ENCODE assay signal across 16 cellular contexts in the genomic region with DNA sequence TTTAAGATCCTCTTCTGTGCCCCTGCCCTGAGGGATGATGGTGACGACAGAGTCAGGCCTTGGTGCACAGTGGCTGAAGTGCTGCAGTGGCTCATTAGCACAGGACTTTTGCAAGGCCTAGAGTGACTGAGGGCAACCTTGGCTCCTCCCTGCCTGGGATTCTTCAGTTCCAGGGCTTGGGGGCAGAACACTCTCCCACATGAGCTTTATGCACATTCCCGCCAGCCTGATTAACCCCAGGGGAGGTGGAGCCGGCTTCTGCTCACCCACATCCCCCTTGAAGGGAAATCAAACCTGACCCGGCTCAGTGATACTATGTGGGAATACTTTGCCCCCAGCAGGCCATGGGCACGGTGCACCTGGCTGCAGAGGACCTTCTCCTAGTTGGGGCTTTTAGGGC.
DNase-seq lines count a peak whose midpoint lies in the region; TF ChIP-seq lines count a peak whose summit lies in the region.
"Had no signal": no experiment of that assay in that cellular context is flagged by ENCODE, and none has a peak within 500 bp of the region (broad histone marks: within the 10 kb centered on the region; RNA-seq: fewer than 3 reads in every experiment).

No MANE protein-coding gene starts in this region.

- H3K14ac ChIP-seq in H9 (ENCODE audit: insufficient read depth, low read length), result peak overlapping the region; percentile 40; the same call in 1 of the 2 replicates

- no peak overlapping the region for H3K9ac ChIP-seq in H9 (ENCODE audit: extremely low read depth, insufficient read length, low read length)
- no peak overlapping the region for H3K9ac ChIP-seq in endodermal cell (ENCODE audit: extremely low read depth, low read length, poor library complexity, severe bottlenecking)
- H3K9ac ChIP-seq: BLaER1 had no signal

- H3K23me2 ChIP-seq in H9 (ENCODE audit: insufficient read length, low read depth, low read length, poor library complexity, severe bottlenecking), result no peaks in the 10 kb centered on the region

- no peak overlapping the region for H3K4me2 ChIP-seq in H9 (ENCODE audit: insufficient read depth, insufficient read length, low read length)
- H3K4me2 ChIP-seq: BLaER1 had no signal

- no peaks in the 10 kb centered on the region for H4K20me1 ChIP-seq in H9 (ENCODE audit: control insufficient read depth, insufficient read depth, insufficient read length)
- H4K20me1 ChIP-seq: BLaER1 had no signal

- H2AK5ac ChIP-seq in H9 (ENCODE audit: insufficient read length, low read length), result no peak overlapping the region

- no peak overlapping the region for H3T11ph ChIP-seq in H9 (ENCODE audit: low read length)

- H3K18ac ChIP-seq in H9 (ENCODE audit: insufficient read length, low read depth, low read length), result no peak overlapping the region

- no peak overlapping the region for H3K56ac ChIP-seq in H9 (ENCODE audit: insufficient read length, low read depth, low read length)

- intact Hi-C loops in dorsolateral prefrontal cortex (cut with DNase I), result no loop called here

- H3K4me1 Mint-ChIP-seq in H9 (peaks cover 43% of the 10 kb centered on the region in 2 experiments), endodermal cell (peaks cover 41% of the 10 kb centered on the region)
- H3K4me1 Mint-ChIP-seq: CD14-positive monocyte; CD4-positive, alpha-beta memory T cell had no signal

- H3K4me3 ChIP-seq in endodermal cell (ENCODE audit: low read length) (no peak overlapping the region), dorsolateral prefrontal cortex (no peak overlapping the region)
- H3K4me3 ChIP-seq: BLaER1 had no signal

- H3K79me2 ChIP-seq in H9 (ENCODE audit: insufficient read depth, low read length), result peaks cover 3% of the 10 kb centered on the region; the same call in 1 of the 2 replicates

- H2BK5ac ChIP-seq in H9 (ENCODE audit: insufficient read length, low read length), result no peak overlapping the region

- H3K4ac ChIP-seq in H9 (ENCODE audit: low read depth, low read length), result no peak overlapping the region

- peaks cover 4% of the 10 kb centered on the region; the same call in 1 of the 2 replicates for H3K4me1 ChIP-seq in H9 (ENCODE audit: insufficient read depth, low read length)
- H3K4me1 ChIP-seq in endodermal cell (ENCODE audit: control insufficient read depth, insufficient read depth, low read length), result peaks cover 13% of the 10 kb centered on the region
- H3K4me1 ChIP-seq: BLaER1 had no signal

- H2BK12ac ChIP-seq in H9 (ENCODE audit: insufficient read length, low read depth, low read length), result no peak overlapping the region

- no peaks in the 10 kb centered on the region for H3K27me3 Mint-ChIP-seq in H9 (ENCODE audit: low read depth)
- H3K27me3 Mint-ChIP-seq in endodermal cell (ENCODE audit: insufficient read depth), result no peaks in the 10 kb centered on the region
- H3K27me3 Mint-ChIP-seq: CD4-positive, alpha-beta memory T cell had no signal

- no peak overlapping the region for H4K91ac ChIP-seq in H9 (ENCODE audit: insufficient read length, low read depth, low read length)

- H3K27ac Mint-ChIP-seq in H9, result peak overlapping the region in 2 of 3 experiments; percentile 63 to 83; a peak in 2 of 7 replicates
- H3K27ac Mint-ChIP-seq in endodermal cell, result peak overlapping the region; percentile 65
- H3K27ac Mint-ChIP-seq: CD14-positive monocyte; CD4-positive, alpha-beta memory T cell had no signal

- no peaks in the 10 kb centered on the region for H3K9me3 ChIP-seq in H9 (ENCODE audit: control insufficient read depth, low read depth, low read length)
- H3K9me3 ChIP-seq in endodermal cell (ENCODE audit: control insufficient read depth, low read length), result no peaks in the 10 kb centered on the region
- H3K9me3 ChIP-seq: BLaER1 had no signal

- DNase-seq in ELF-1 (ENCODE audit: low read depth, low spot score) (peak; percentile 83), H9 (peak; percentile 36), endodermal cell (peak; percentile 61), left kidney (ENCODE audit: low read depth, low spot score) (peak; percentile 50), NCI-H2196 (lab: John Stamatoyannopoulos, UW; ENCODE audit: unreplicated experiment) (no peak), GF-D8 (lab: John Stamatoyannopoulos, UW) (no peak), NCI-H2227 treated with DMSO at 0.1 percent for 48 hours (lab: John Stamatoyannopoulos, UW) (no peak), dorsolateral prefrontal cortex (no peak)
- DNase-seq: 8988T; CD4-positive, alpha-beta memory T cell; DMS79 treated with DMSO at 0.1 percent for 48 hours; GOT3; HCEC 1CT had no signal

- no CpG with 5 or more reads among the region's 5 CpGs for WGBS in H9 (ENCODE audit: extremely low coverage, insufficient read length, low lambda C conversion rate)
- 66 to 92% methylated on average over 3 to 5 of the region's 5 CpGs for WGBS in endodermal cell (ENCODE audit: insufficient coverage in 1 of 2, insufficient read length in 1 of 2), 2 experiments

- H3K36me3 ChIP-seq in endodermal cell (ENCODE audit: control insufficient read depth, insufficient read depth, low read length), result peaks cover 13% of the 10 kb centered on the region
- H3K36me3 ChIP-seq: BLaER1 had no signal

- no peaks in the 10 kb centered on the region for H3K27me3 ChIP-seq in H9 (ENCODE audit: insufficient read depth, low read length)
- no peaks in the 10 kb centered on the region for H3K27me3 ChIP-seq in endodermal cell (ENCODE audit: control insufficient read depth, insufficient read depth, low read length, poor library complexity, severe bottlenecking)
- no peaks in the 10 kb centered on the region for H3K27me3 ChIP-seq in dorsolateral prefrontal cortex
- H3K27me3 ChIP-seq: BLaER1 had no signal

- H2BK20ac ChIP-seq in H9 (ENCODE audit: low read depth, low read length, poor library complexity, severe bottlenecking), result no peak overlapping the region

- H3K27ac ChIP-seq in H9 (ENCODE audit: insufficient read length, low read depth, low read length) (no peak overlapping the region), endodermal cell (ENCODE audit: low read depth, low read length) (no peak overlapping the region), dorsolateral prefrontal cortex (no peak overlapping the region)
- H3K27ac ChIP-seq: BLaER1, HL-60 had no signal

- no peaks in the 10 kb centered on the region for H3K79me1 ChIP-seq in H9 (ENCODE audit: insufficient read depth, low read depth, low read length, poor library complexity, severe bottlenecking)

- H2BK120ac ChIP-seq in H9 (ENCODE audit: low read depth, low read length, poor library complexity, severe bottlenecking), result no peak overlapping the region

- H3K4me3 Mint-ChIP-seq in H9 (no peak overlapping the region), endodermal cell (no peak overlapping the region)
- H3K4me3 Mint-ChIP-seq: CD14-positive monocyte; CD4-positive, alpha-beta memory T cell had no signal

- H3K23ac ChIP-seq in H9 (ENCODE audit: insufficient read length, low read depth, low read length), result no peak overlapping the region

- TF ChIP-seq CTCF in H9 (conservative IDR thresholded peaks at IDR 0.05), result no peak
- no peak for TF ChIP-seq CTCF in endodermal cell (conservative IDR thresholded peaks at IDR 0.05)
- no peak for TF ChIP-seq CTCF in dorsolateral prefrontal cortex (IDR thresholded peaks at IDR 0.05 in 54 of 56, conservative IDR thresholded peaks at IDR 0.05 in 2 of 56; ENCODE audit: low read depth in 1 of 56, partially characterized antibody in 56 of 56)

- H2AFZ ChIP-seq in H9 (ENCODE audit: low read length), result no peak overlapping the region

- H3K9me3 Mint-ChIP-seq in H9, result no peaks in the 10 kb centered on the region
- peaks cover 3% of the 10 kb centered on the region for H3K9me3 Mint-ChIP-seq in endodermal cell

- H3K36me3 Mint-ChIP-seq in H9 (ENCODE audit: insufficient read depth in 1 of 3, low read depth in 3 of 3), result peaks cover 19 to 23% (median 22%) of the 10 kb centered on the region in 3 experiments; a peak in 6 of 7 replicates
- H3K36me3 Mint-ChIP-seq in endodermal cell (ENCODE audit: low read depth), result peaks cover 20% of the 10 kb centered on the region
- H3K36me3 Mint-ChIP-seq: CD14-positive monocyte; CD4-positive, alpha-beta memory T cell had no signal

- H4K5ac ChIP-seq in H9 (ENCODE audit: insufficient read length, low read depth, low read length), result no peak overlapping the region

- H4K8ac ChIP-seq in H9 (replicated peaks; ENCODE audit: insufficient read length, low read depth, low read length), result no peak overlapping the region

- no peak overlapping the region; the same call in 1 of the 2 replicates for H2BK15ac ChIP-seq in H9 (ENCODE audit: low read depth, low read length)

Comparison
In these comparisons a context has a peak if more than half of its experiments do, and no peak if none do; other contexts are left out.
1. DNase-seq: peak in ELF-1 (single experiment), H9 (single experiment), endodermal cell (single experiment) and left kidney (single experiment); none in NCI-H2196 (single experiment), GF-D8 (single experiment), NCI-H2227 treated with DMSO at 0.1 percent for 48 hours (single experiment) and dorsolateral prefrontal cortex (0 of 10).